In genomic region chr2:162138310-162138709, GRCh38 we compare ENCODE assay signal across 9 cellular contexts. TPM values are rescaled to one million over a fixed set of nuclear protein-coding genes. Genes with fewer than 3 reads are reported as not detected.
"Had no signal": no experiment of that assay in that cellular context is flagged by ENCODE, and none has a peak within 500 bp of the region (broad histone marks: within the 10 kb centered on the region; RNA-seq: fewer than 3 reads in every experiment).

No MANE protein-coding gene starts in this region.

- H3K4me1 Mint-ChIP-seq: H9, IgD-negative memory B cell had no signal

- H3K36me3 Mint-ChIP-seq: IgD-negative memory B cell had no signal

- H3K4me3 ChIP-seq: GM23248 had no signal

- H3K27ac ChIP-seq: GM23248, KMS-11 had no signal

- H3K9me3 Mint-ChIP-seq: H9 had no signal

- H3K4me3 Mint-ChIP-seq: H9, IgD-negative memory B cell had no signal

- H3K4me2 ChIP-seq: KMS-11 had no signal

- DNase-seq: GM23248, H9, HCEC 1CT, Karpas-422, KBM-7 had no signal

- H2AFZ ChIP-seq: GM23248 had no signal

- H3K9ac ChIP-seq: GM23248, KMS-11 had no signal

RNA-seq across cellular contexts. Expression of gene GCG, which starts 13.7 kb away (rescaled TPM):
- total RNA-seq: GM23248, H1, H9, HT-29 had no signal
- polyA plus RNA-seq: GM23248, H1, IgD-negative memory B cell had no signal
